1 cellular context compared by ENCODE assay signal in genomic region chr15:82850242-82850591, GRCh38.
TF ChIP-seq lines count a peak whose summit lies in the region.

No MANE protein-coding gene starts in this region.

TF ChIP-seq in WTC11, 78 proteins besides CTCF, POLR2A, EP300 and RAD21 (continued from another document):
- TF ChIP-seq, protein P1, sequence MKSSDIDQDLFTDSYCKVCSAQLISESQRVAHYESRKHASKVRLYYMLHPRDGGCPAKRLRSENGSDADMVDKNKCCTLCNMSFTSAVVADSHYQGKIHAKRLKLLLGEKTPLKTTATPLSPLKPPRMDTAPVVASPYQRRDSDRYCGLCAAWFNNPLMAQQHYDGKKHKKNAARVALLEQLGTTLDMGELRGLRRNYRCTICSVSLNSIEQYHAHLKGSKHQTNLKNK (CRISPR knock-in tag; IDR thresholded peaks at IDR 0.05) = no peak
- TF ChIP-seq GTF2I (CRISPR knock-in tag; conservative IDR thresholded peaks at IDR 0.05) (no peak), ATF2 (CRISPR knock-in tag; IDR thresholded peaks at IDR 0.05; ENCODE audit: borderline replicate concordance, low read depth) (no peak), ZNF138 (CRISPR knock-in tag; conservative IDR thresholded peaks at IDR 0.05) (no peak), EMX1 (CRISPR knock-in tag; IDR thresholded peaks at IDR 0.05) (no peak), CREM (CRISPR knock-in tag; IDR thresholded peaks at IDR 0.05) (no peak), HMGXB4 (CRISPR knock-in tag; IDR thresholded peaks at IDR 0.05) (no peak), ESRRA (CRISPR knock-in tag; IDR thresholded peaks at IDR 0.05; ENCODE audit: borderline replicate concordance) (no peak)
- TF ChIP-seq, protein P2, sequence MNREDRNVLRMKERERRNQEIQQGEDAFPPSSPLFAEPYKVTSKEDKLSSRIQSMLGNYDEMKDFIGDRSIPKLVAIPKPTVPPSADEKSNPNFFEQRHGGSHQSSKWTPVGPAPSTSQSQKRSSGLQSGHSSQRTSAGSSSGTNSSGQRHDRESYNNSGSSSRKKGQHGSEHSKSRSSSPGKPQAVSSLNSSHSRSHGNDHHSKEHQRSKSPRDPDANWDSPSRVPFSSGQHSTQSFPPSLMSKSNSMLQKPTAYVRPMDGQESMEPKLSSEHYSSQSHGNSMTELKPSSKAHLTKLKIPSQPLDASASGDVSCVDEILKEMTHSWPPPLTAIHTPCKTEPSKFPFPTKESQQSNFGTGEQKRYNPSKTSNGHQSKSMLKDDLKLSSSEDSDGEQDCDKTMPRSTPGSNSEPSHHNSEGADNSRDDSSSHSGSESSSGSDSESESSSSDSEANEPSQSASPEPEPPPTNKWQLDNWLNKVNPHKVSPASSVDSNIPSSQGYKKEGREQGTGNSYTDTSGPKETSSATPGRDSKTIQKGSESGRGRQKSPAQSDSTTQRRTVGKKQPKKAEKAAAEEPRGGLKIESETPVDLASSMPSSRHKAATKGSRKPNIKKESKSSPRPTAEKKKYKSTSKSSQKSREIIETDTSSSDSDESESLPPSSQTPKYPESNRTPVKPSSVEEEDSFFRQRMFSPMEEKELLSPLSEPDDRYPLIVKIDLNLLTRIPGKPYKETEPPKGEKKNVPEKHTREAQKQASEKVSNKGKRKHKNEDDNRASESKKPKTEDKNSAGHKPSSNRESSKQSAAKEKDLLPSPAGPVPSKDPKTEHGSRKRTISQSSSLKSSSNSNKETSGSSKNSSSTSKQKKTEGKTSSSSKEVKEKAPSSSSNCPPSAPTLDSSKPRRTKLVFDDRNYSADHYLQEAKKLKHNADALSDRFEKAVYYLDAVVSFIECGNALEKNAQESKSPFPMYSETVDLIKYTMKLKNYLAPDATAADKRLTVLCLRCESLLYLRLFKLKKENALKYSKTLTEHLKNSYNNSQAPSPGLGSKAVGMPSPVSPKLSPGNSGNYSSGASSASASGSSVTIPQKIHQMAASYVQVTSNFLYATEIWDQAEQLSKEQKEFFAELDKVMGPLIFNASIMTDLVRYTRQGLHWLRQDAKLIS (CRISPR knock-in tag; IDR thresholded peaks at IDR 0.05; ENCODE audit: borderline replicate concordance) = no peak
